In genomic region chr2:203685789-203686433, GRCh38 we compare ENCODE assay signal across 16 cellular contexts. TPM values are rescaled to one million over a fixed set of nuclear protein-coding genes. Genes with fewer than 3 reads are reported as not detected.
DNase-seq lines count a peak whose midpoint lies in the region; ATAC-seq and TF ChIP-seq lines count a peak whose summit lies in the region.
"Had no signal": no experiment of that assay in that cellular context is flagged by ENCODE, and none has a peak within 500 bp of the region (broad histone marks: within the 10 kb centered on the region; RNA-seq: fewer than 3 reads in every experiment).

No MANE protein-coding gene starts in this region.

- POLR2A ChIA-PET in SK-N-SH (lab: Yijun Ruan, JAX) = no interaction called here
- POLR2A ChIA-PET in MCF 10A (lab: Yijun Ruan, JAX) = interaction anchor here (1.3 to 2.2 kb wide), 2 partner anchors 44 to 126 kb away, joined by 6 to 9 read pairs; no protein-coding TSS in a partner anchor

- no TSS peak for BruUV-seq in MCF 10A (replicated peaks; lab: Mats Ljungman, UMichigan)

- TF ChIP-seq RAD21 in SK-N-SH (IDR thresholded peaks at IDR 0.05; ENCODE audit: low read length) = no peak

- H2AFZ ChIP-seq in SK-N-SH (ENCODE audit: low read depth) (peak overlapping the region; percentile 67; the same call in 1 of the 2 replicates), mesenchymal stem cell (ENCODE audit: low read depth, low read length) (no peak overlapping the region), MM.1S (ENCODE audit: low read length) (no peak overlapping the region)

- H3K4me1 ChIP-seq in SK-N-SH (ENCODE audit: control insufficient read depth in 1 of 2, insufficient read depth in 2 of 2, low read depth in 1 of 2, low read length in 1 of 2) = peaks cover 0 to 37% of the 10 kb centered on the region in 2 experiments; a peak in 2 of 4 replicates
- H3K4me1 ChIP-seq in mesenchymal stem cell (ENCODE audit: control insufficient read depth, insufficient read depth, low read depth, low read length) = peaks cover 7% of the 10 kb centered on the region
- peaks cover 5 to 86% (median 55%) of the 10 kb centered on the region in 4 donors for H3K4me1 ChIP-seq in tibial artery
- H3K4me1 ChIP-seq in MM.1S (ENCODE audit: low read length) = peaks cover 75% of the 10 kb centered on the region

- peak overlapping the region; percentile 12 to 39 for H3K4ac ChIP-seq in mesenchymal stem cell (ENCODE audit: low read depth in 1 of 2, low read length in 2 of 2)

- no peaks in the 10 kb centered on the region for H3K79me1 ChIP-seq in mesenchymal stem cell (replicated peaks; ENCODE audit: low read length, poor library complexity, severe bottlenecking)

- H3K9me3 ChIP-seq in SK-N-SH (no peaks in the 10 kb centered on the region), mesenchymal stem cell (ENCODE audit: control insufficient read depth, low read length) (no peaks in the 10 kb centered on the region), tibial artery (no peaks in the 10 kb centered on the region), MM.1S (replicated peaks; ENCODE audit: insufficient read depth, low read length) (no peaks in the 10 kb centered on the region)

- H3K18ac ChIP-seq in mesenchymal stem cell (ENCODE audit: low read depth in 1 of 2, low read length in 2 of 2) = peak overlapping the region; percentile 10 to 22

- TF ChIP-seq EP300 in SK-N-SH (IDR thresholded peaks at IDR 0.05; ENCODE audit: borderline replicate concordance in 1 of 2, low read depth in 1 of 2, low read length in 1 of 2) = no peak

- CTCF ChIA-PET in SK-N-SH (lab: Yijun Ruan, JAX) = no interaction called here
- CTCF ChIA-PET in MCF 10A (lab: Yijun Ruan, JAX) = interaction anchor here (0.6 to 1.4 kb wide), 5 partner anchors 13 to 1086 kb away, joined by 3 to 5 read pairs (median 3); no protein-coding TSS in a partner anchor

- H3K27me3 Mint-ChIP-seq in MCF 10A (ENCODE audit: insufficient read depth, unreplicated experiment) (no peaks in the 10 kb centered on the region), immature natural killer cell (ENCODE audit: low read depth in 3 of 3) (peaks cover 7 to 25% (median 14%) of the 10 kb centered on the region in 3 donors)
- H3K27me3 Mint-ChIP-seq: progenitor cell of endocrine pancreas had no signal

- H2BK15ac ChIP-seq in mesenchymal stem cell (ENCODE audit: low read depth, poor library complexity, severe bottlenecking) = no peak overlapping the region

- H3K36me3 Mint-ChIP-seq in MCF 10A (ENCODE audit: insufficient read depth, unreplicated experiment) = peaks cover 4% of the 10 kb centered on the region
- H3K36me3 Mint-ChIP-seq in immature natural killer cell = peaks cover 0 to 4% (median 0%) of the 10 kb centered on the region in 3 donors

- no peak overlapping the region for H4K8ac ChIP-seq in mesenchymal stem cell (ENCODE audit: low read length)

- H2AK5ac ChIP-seq in mesenchymal stem cell (ENCODE audit: low read length, severe bottlenecking) = no peak overlapping the region

- WGBS in SK-N-SH (ENCODE audit: low lambda C conversion rate) = 71% methylated on average over 4 of the region's 4 CpGs
- 61% methylated on average over 2 of the region's 4 CpGs for WGBS in mesenchymal stem cell

- H3K14ac ChIP-seq in mesenchymal stem cell (ENCODE audit: low read length in 2 of 2) = no peak overlapping the region

- H3K27ac Mint-ChIP-seq in MCF 10A (ENCODE audit: low read depth, unreplicated experiment) (peak overlapping the region; percentile 92), immature natural killer cell (no peak overlapping the region)
- H3K27ac Mint-ChIP-seq: activated T-helper 1 cell treated with anti-CD3 and anti-CD28 coated beads, Interleukin-12 subunit alpha, Interleukin-12 subunit beta, Interleukin-2, Interleukin-4 antibody, amounts not matched to agents 30 ng/mL and 10 ng/mL and 1 ng/mL, durations not matched to agents 14 hours and 24 hours and 36 hours; progenitor cell of endocrine pancreas had no signal

- H3K27ac ChIP-seq in SK-N-SH (ENCODE audit: low read depth in 2 of 2, low read length in 1 of 2) (peak overlapping the region; percentile 68 to 97; a peak in 3 of 4 replicates), mesenchymal stem cell (ENCODE audit: low read length, poor library complexity, severe bottlenecking) (no peak overlapping the region), tibial artery (peak overlapping the region; percentile 76 to 79), MM.1S (ENCODE audit: low read length) (no peak overlapping the region)

- intact Hi-C loops in MCF 10A (cut with micrococcal nuclease) (loop anchor here (2.0 to 5.0 kb wide), 2 partner anchors 45 to 56 kb away; no protein-coding TSS in a partner anchor), tibial artery (cut with DNase I; ENCODE audit: low total_unique reads) (loop anchor here (10.0 kb wide), 1 partner anchor 101 kb away; no protein-coding TSS in a partner anchor)

- H3K9me3 Mint-ChIP-seq in MCF 10A (ENCODE audit: unreplicated experiment) (no peaks in the 10 kb centered on the region), immature natural killer cell (no peaks in the 10 kb centered on the region)

- H2BK120ac ChIP-seq in mesenchymal stem cell (ENCODE audit: low read depth, low read length) = peak overlapping the region; percentile 94

- H3K27me3 ChIP-seq in SK-N-SH (ENCODE audit: insufficient read depth) (no peaks in the 10 kb centered on the region), mesenchymal stem cell (ENCODE audit: control insufficient read depth in 1 of 2, insufficient read depth in 1 of 2, low read length in 2 of 2) (no peaks in the 10 kb centered on the region), tibial artery (no peaks in the 10 kb centered on the region), MM.1S (replicated peaks; ENCODE audit: insufficient read depth, low read length) (no peaks in the 10 kb centered on the region)

- H4K91ac ChIP-seq in mesenchymal stem cell (ENCODE audit: low read length) = peak overlapping the region; percentile 47

- H3K4me3 ChIP-seq in SK-N-SH (ENCODE audit: low read depth in 2 of 2, low read length in 1 of 2) (no peak overlapping the region), mesenchymal stem cell (ENCODE audit: insufficient read depth in 1 of 2, low read depth in 1 of 2, low read length in 2 of 2) (no peak overlapping the region), tibial artery (no peak overlapping the region), MM.1S (ENCODE audit: low read length) (no peak overlapping the region)

- H3F3A ChIP-seq in SK-N-SH (replicated peaks; ENCODE audit: insufficient read depth) = peaks cover 16% of the 10 kb centered on the region
- peaks cover 28% of the 10 kb centered on the region for H3F3A ChIP-seq in MM.1S (ENCODE audit: insufficient read depth, low read length)

- TF ChIP-seq CTCF in SK-N-SH (IDR thresholded peaks at IDR 0.05) (no peak), MCF 10A (IDR thresholded peaks at IDR 0.05; ENCODE audit: unreplicated experiment) (no peak), tibial artery (IDR thresholded peaks at IDR 0.05) (no peak), MM.1S (IDR thresholded peaks at IDR 0.05; ENCODE audit: low read length) (no peak)

- H3K9ac ChIP-seq in SK-N-SH = peak overlapping the region; percentile 66
- peak overlapping the region; percentile 80 for H3K9ac ChIP-seq in mesenchymal stem cell (ENCODE audit: low read length)
- H3K9ac ChIP-seq in MM.1S (ENCODE audit: low read length) = no peak overlapping the region

- no peaks in the 10 kb centered on the region for H4K20me1 ChIP-seq in SK-N-SH (ENCODE audit: insufficient read depth)
- no peaks in the 10 kb centered on the region for H4K20me1 ChIP-seq in MM.1S (ENCODE audit: insufficient read depth, low read length)

- DNase-seq in SK-N-SH (no peak), MCF 10A (ENCODE audit: unreplicated experiment) (no peak), mesenchymal stem cell (no peak), tibial artery (no peak), MM.1S (no peak), immature natural killer cell (no peak)
- DNase-seq: 8988T; activated CD4-positive, alpha-beta T cell treated with anti-CD3 and anti-CD28 coated beads, Interleukin-2, amount 50 U/mL, for 48 hours; amygdala; NCI-H1092 treated with DMSO at 0.1 percent for 48 hours; stimulated activated CD4-positive, alpha-beta T cell treated with anti-CD3 and anti-CD28 coated beads, Interleukin-4, amount 100 ng/mL, for 1 hour; T-helper 9 cell had no signal

- peak overlapping the region; percentile 42 to 98 for H2BK12ac ChIP-seq in mesenchymal stem cell (ENCODE audit: low read length in 2 of 2)

- H2BK5ac ChIP-seq in mesenchymal stem cell (ENCODE audit: low read depth, low read length, poor library complexity, severe bottlenecking) = no peak overlapping the region

- H3K9me2 ChIP-seq in SK-N-SH (no peaks in the 10 kb centered on the region), MM.1S (replicated peaks; ENCODE audit: insufficient read depth, low read length) (no peaks in the 10 kb centered on the region)

- no peaks in the 10 kb centered on the region for H3K79me2 ChIP-seq in SK-N-SH (ENCODE audit: insufficient read depth)
- no peaks in the 10 kb centered on the region for H3K79me2 ChIP-seq in MM.1S (ENCODE audit: low read length)

- ATAC-seq in SK-N-SH treated with all-trans-retinoic acid at 6 μM for 48 hours = no peak
- ATAC-seq in GM18520 (IDR thresholded peaks at IDR 0.05; ENCODE audit: unreplicated experiment) = no peak

- no peaks in the 10 kb centered on the region for H3K36me3 ChIP-seq in SK-N-SH (replicated peaks in 1 of 2; ENCODE audit: control insufficient read depth in 1 of 2, insufficient read depth in 2 of 2, low read length in 1 of 2)
- H3K36me3 ChIP-seq in mesenchymal stem cell (ENCODE audit: control insufficient read depth in 1 of 2, insufficient read depth in 2 of 2, low read depth in 1 of 2, low read length in 2 of 2) = no peaks in the 10 kb centered on the region
- H3K36me3 ChIP-seq in tibial artery = no peaks in the 10 kb centered on the region
- H3K36me3 ChIP-seq in MM.1S (replicated peaks; ENCODE audit: insufficient read depth, low read length) = no peaks in the 10 kb centered on the region

- peak overlapping the region; percentile 20 for H3K4me2 ChIP-seq in SK-N-SH
- no peak overlapping the region for H3K4me2 ChIP-seq in mesenchymal stem cell (ENCODE audit: low read length, poor library complexity, severe bottlenecking)
- no peak overlapping the region for H3K4me2 ChIP-seq in MM.1S (ENCODE audit: low read depth, low read length)

- H3K4me3 Mint-ChIP-seq in MCF 10A (ENCODE audit: unreplicated experiment) = no peak overlapping the region
- no peak overlapping the region for H3K4me3 Mint-ChIP-seq in immature natural killer cell
- H3K4me3 Mint-ChIP-seq: activated T-helper 1 cell treated with anti-CD3 and anti-CD28 coated beads, Interleukin-12 subunit alpha, Interleukin-12 subunit beta, Interleukin-2, Interleukin-4 antibody, amounts not matched to agents 30 ng/mL and 10 ng/mL and 1 ng/mL, durations not matched to agents 14 hours and 24 hours and 36 hours had no signal

- no peak overlapping the region for H3K23ac ChIP-seq in mesenchymal stem cell (ENCODE audit: low read length in 2 of 2)

- peaks cover 64% of the 10 kb centered on the region for H3K4me1 Mint-ChIP-seq in MCF 10A (ENCODE audit: insufficient read depth, unreplicated experiment)
- H3K4me1 Mint-ChIP-seq in immature natural killer cell = peaks cover 20 to 25% of the 10 kb centered on the region in 2 donors

RNA-seq across cellular contexts. Expression of gene CD28, which starts 20.5 kb away (rescaled TPM):
- polyA plus RNA-seq in SK-N-SH (2012; rRNA removed) (0.05 and 0.13 TPM in 2 replicates), immature natural killer cell (under 1 TPM; 0.04 to 0.37 (median 0.13) TPM)
- polyA plus RNA-seq in SK-N-SH (2012; cell fraction: cytosol; rRNA removed) = 0.04 and 0.10 TPM in 2 replicates
- polyA plus RNA-seq in SK-N-SH (2012; cell fraction: nucleus; rRNA removed) = 0.05 and 0.06 TPM in 2 replicates
- not detected in 2 replicates for total RNA-seq in MCF 10A (2022)
- 0.01 TPM for polyA plus RNA-seq in mesenchymal stem cell (2013, experiment 1 of 2)
- 0.01 TPM for polyA plus RNA-seq in mesenchymal stem cell (2013, experiment 2 of 2)
- total RNA-seq: progenitor cell of endocrine pancreas had no signal

Comparison
In these comparisons a context has a peak if more than half of its experiments do, and no peak if none do; other contexts are left out.
1. H3K27ac ChIP-seq: peak in SK-N-SH (2 of 2) and tibial artery (2 of 2); none in mesenchymal stem cell (single experiment) and MM.1S (single experiment).